Comparison of ENCODE assay signal across 24 cellular contexts in the genomic region with DNA sequence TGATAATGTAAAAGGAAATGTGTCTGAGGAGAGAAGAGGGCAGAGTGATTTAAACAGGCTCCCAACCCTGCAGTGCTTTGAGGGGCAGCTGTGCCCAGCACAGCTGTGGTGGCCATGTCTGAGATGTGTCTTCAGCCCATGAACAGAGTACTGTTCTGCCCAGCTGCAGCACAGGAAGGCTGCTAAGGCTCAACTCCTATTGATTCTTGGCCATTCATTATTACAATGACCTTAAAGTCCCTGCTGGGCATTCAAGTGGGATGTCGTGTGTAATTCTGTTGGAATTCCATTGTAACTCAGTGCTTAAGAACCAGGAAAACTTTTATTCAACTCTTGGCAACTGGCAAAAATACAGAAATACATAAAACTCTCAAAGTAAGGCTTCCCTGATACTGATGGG.
"Had no signal": no experiment of that assay in that cellular context is flagged by ENCODE, and none has a peak within 500 bp of the region (broad histone marks: within the 10 kb centered on the region; RNA-seq: fewer than 3 reads in every experiment).

No MANE protein-coding gene starts in this region.

- H3K27me3 Mint-ChIP-seq: effector memory CD8-positive, alpha-beta T cell; natural killer cell treated with Interleukin-12 subunit alpha and Interleukin-12 subunit beta and Interleukin-15 and Interleukin-18, amount 100 ng/mL, for 72 hours had no signal

- H3K27ac Mint-ChIP-seq: effector memory CD8-positive, alpha-beta T cell; stimulated activated effector memory CD8-positive, alpha-beta T cell treated with anti-CD3 and anti-CD28 coated beads, Interleukin-12 subunit alpha, Interleukin-12 subunit beta, amount 100 ng/mL, for 72 hours had no signal

- H3K27me3 ChIP-seq: esophagus squamous epithelium, sigmoid colon, stomach, thyroid gland, upper lobe of right lung, vagina had no signal

- H3K4me3 ChIP-seq: esophagus squamous epithelium, lower lobe of right lung, prostate gland, sigmoid colon, stomach, thyroid gland, upper lobe of right lung, vagina had no signal

- H3K9me3 Mint-ChIP-seq: effector memory CD8-positive, alpha-beta T cell; natural killer cell treated with Interleukin-12 subunit alpha and Interleukin-12 subunit beta and Interleukin-15 and Interleukin-18, amount 100 ng/mL, for 72 hours; stimulated activated effector memory CD8-positive, alpha-beta T cell treated with anti-CD3 and anti-CD28 coated beads, Interleukin-12 subunit alpha, Interleukin-12 subunit beta, amount 100 ng/mL, for 72 hours had no signal

- H3K4me3 Mint-ChIP-seq: effector memory CD8-positive, alpha-beta T cell; natural killer cell treated with Interleukin-12 subunit alpha and Interleukin-12 subunit beta and Interleukin-15 and Interleukin-18, amount 100 ng/mL, for 72 hours; neural crest cell; stimulated activated effector memory CD8-positive, alpha-beta T cell treated with anti-CD3 and anti-CD28 coated beads, Interleukin-12 subunit alpha, Interleukin-12 subunit beta, amount 100 ng/mL, for 72 hours had no signal

- H3K36me3 ChIP-seq: prostate gland, sigmoid colon, thyroid gland, vagina had no signal

- DNase-seq: cerebellar nuclear complex; cortex of kidney; effector memory CD8-positive, alpha-beta T cell; erythroblast; esophagus squamous epithelium; hypothalamus; islet precursor cell; kidney glomerular epithelial cell; left ventricle myocardium superior; lower lobe of right lung; nucleus accumbens; right cardiac atrium; sigmoid colon; stimulated activated CD4-positive, alpha-beta T cell treated with anti-CD3 and anti-CD28 coated beads, Interleukin-2, amount 100 ng/mL, for 24 hours; stimulated activated CD4-positive, alpha-beta T cell treated with anti-CD3 and anti-CD28 coated beads, Interleukin-4, amount 100 ng/mL, for 24 hours; stimulated activated naive CD4-positive, alpha-beta T cell treated with Interleukin-2 at 50 U/mL for 16 hours; stomach; thyroid gland; upper lobe of right lung had no signal

- H3K27ac ChIP-seq: esophagus squamous epithelium, lower lobe of right lung, prostate gland, sigmoid colon, stomach, thyroid gland, upper lobe of right lung, vagina had no signal

- H3K4me1 ChIP-seq: esophagus squamous epithelium, lower lobe of right lung, prostate gland, sigmoid colon, stomach, thyroid gland, upper lobe of right lung, vagina had no signal

- ATAC-seq: effector memory CD8-positive, alpha-beta T cell; left ventricle myocardium superior; lower lobe of right lung; right cardiac atrium; stimulated activated effector memory CD8-positive, alpha-beta T cell treated with anti-CD3 and anti-CD28 coated beads, Interleukin-12 subunit alpha, Interleukin-12 subunit beta, amount 100 ng/mL, for 72 hours; upper lobe of right lung had no signal

- H3K9me3 ChIP-seq: esophagus squamous epithelium, lower lobe of right lung, prostate gland, sigmoid colon, stomach, thyroid gland, upper lobe of right lung, vagina had no signal
